8 cellular contexts compared by ENCODE assay signal in the genomic region with DNA sequence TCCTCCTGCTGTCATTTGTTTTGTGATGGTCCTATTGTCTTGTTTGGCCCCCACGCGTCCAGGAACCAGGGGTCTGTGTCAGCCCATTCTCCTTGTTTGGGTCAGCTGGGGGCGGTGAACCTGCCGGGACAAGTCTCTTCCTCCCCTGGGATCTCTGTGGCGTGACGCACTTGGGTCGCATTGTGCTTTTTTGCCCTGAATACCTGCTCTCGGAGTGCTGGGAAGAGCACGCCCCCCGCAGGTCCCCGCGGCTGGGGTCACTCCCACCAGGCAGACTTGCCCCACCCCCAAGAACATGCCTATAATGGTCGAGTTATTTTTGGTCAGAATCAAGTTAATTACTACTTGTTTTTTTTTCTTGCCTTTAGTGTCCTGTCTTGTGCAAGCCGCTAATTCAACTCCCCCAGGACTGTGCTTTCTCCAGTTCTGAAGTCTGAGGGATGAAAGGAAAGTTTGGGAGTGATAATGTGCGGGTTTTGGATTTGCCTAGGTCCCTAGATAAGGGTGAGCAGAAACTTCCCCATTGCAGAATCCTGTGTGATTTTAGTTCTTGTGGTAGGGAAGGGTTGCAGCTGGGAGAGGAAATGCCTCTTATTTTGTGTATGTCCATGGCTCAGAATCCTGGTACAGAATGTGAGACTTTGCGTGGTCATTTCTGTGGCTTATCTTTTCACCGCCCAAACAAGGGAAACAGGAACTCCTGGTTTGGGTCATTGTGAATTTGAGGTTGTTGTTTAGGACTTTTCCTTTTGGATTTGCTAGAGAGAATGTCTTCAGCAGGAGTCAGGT. TPM values are rescaled to one million over a fixed set of nuclear protein-coding genes. Genes with fewer than 3 reads are reported as not detected.
DNase-seq lines count a peak whose midpoint lies in the region; ATAC-seq and TF ChIP-seq lines count a peak whose summit lies in the region.

No MANE protein-coding gene starts in this region.

- DNase-seq in GM12864 (ENCODE audit: low read depth): no peak
- peak; percentile 74 for DNase-seq in NCI-H2171 treated with DMSO at 0.1 percent for 48 hours (lab: John Stamatoyannopoulos, UW)
- DNase-seq in adipocyte (ENCODE audit: low read depth): peak; percentile 22
- DNase-seq in hepatic stellate cell (ENCODE audit: low spot score): peak; percentile 28
- peak in 1 of 2 donors; percentile 32 for DNase-seq in gastrocnemius medialis
- DNase-seq in NCI-H526 treated with DMSO at 0.1 percent for 48 hours (lab: John Stamatoyannopoulos, UW): no peak
- DNase-seq in HuH-7.5 (ENCODE audit: low spot score): no peak

- in situ Hi-C loops in gastrocnemius medialis (cut with MboI; ENCODE audit: low sequenced_read_pairs in 4 of 4): loop anchor here in 1 of 4 donors (25.0 kb wide), 1 partner anchor 97 kb away; no protein-coding TSS in a partner anchor

- TF ChIP-seq CTCF in GM12864 (IDR thresholded peaks at IDR 0.05; ENCODE audit: low read depth, low read length, missing control alignments) (no peak), gastrocnemius medialis (IDR thresholded peaks at IDR 0.05 in 4 of 5, conservative IDR thresholded peaks at IDR 0.05 in 1 of 5) (peak in 1 of 5 experiments; percentile 3)

- peaks cover 43% of the 10 kb centered on the region for H3K4me1 ChIP-seq in adipocyte (ENCODE audit: control insufficient read depth, insufficient read depth, low read length)
- H3K4me1 ChIP-seq in gastrocnemius medialis: peaks cover 13 to 16% of the 10 kb centered on the region in 2 donors

- peak overlapping the region; percentile 90 for H3K9ac ChIP-seq in adipocyte (ENCODE audit: low read length)

- H3K27me3 ChIP-seq in adipocyte (replicated peaks; ENCODE audit: control insufficient read depth, insufficient read depth, low read length) (no peaks in the 10 kb centered on the region), gastrocnemius medialis (no peaks in the 10 kb centered on the region)

- intact Hi-C loops in gastrocnemius medialis (cut with DNase I; ENCODE audit: low total_unique reads): loop anchor here (2.0 kb wide), 1 partner anchor 29 kb away; the partner anchor contains the start of gene RPS6

- no peaks in the 10 kb centered on the region for H3K9me3 ChIP-seq in adipocyte (ENCODE audit: control insufficient read depth, low read length)
- H3K9me3 ChIP-seq in gastrocnemius medialis: no peaks in the 10 kb centered on the region

- H3K36me3 ChIP-seq in adipocyte (ENCODE audit: control insufficient read depth, insufficient read depth, low read length, severe bottlenecking) (no peaks in the 10 kb centered on the region), gastrocnemius medialis (no peaks in the 10 kb centered on the region)

- H3K4me3 ChIP-seq in GM12864 (ENCODE audit: low read depth, low read length) (peak overlapping the region; percentile 78), adipocyte (ENCODE audit: low read length) (peak overlapping the region; percentile 97), gastrocnemius medialis (peak overlapping the region; percentile 84 to 97 (median 93))

- no peak for TF ChIP-seq POLR2A in gastrocnemius medialis (IDR thresholded peaks at IDR 0.05)

- peak; percentile 9 for ATAC-seq in HG02571 (IDR thresholded peaks at IDR 0.05; ENCODE audit: unreplicated experiment)
- peak; percentile 12 to 31 for ATAC-seq in gastrocnemius medialis

- H3K27ac ChIP-seq in gastrocnemius medialis: peak overlapping the region; percentile 82 to 89 (median 88)

RNA-seq across cellular contexts. Expression of gene ACER2, which starts 0.8 kb away (rescaled TPM):
- 1 to 10 TPM; 1.7 to 4.8 (median 2.4) TPM for total RNA-seq in gastrocnemius medialis

RNA-seq across cellular contexts. Expression of gene RPS6, which starts 29.6 kb away (rescaled TPM):
- 100 to 1,000 TPM; 501 to 832 (median 770) TPM for total RNA-seq in gastrocnemius medialis

Comparison
In these comparisons a context has a peak if more than half of its experiments do, and no peak if none do; other contexts are left out.
1. DNase-seq: peak in NCI-H2171 treated with DMSO at 0.1 percent for 48 hours (single experiment), adipocyte (single experiment) and hepatic stellate cell (single experiment); none in GM12864 (single experiment), NCI-H526 treated with DMSO at 0.1 percent for 48 hours (single experiment) and HuH-7.5 (single experiment).
2. Peak in every context shown above with its lines, with median percentiles within 50 percentile points of each other: H3K4me3 ChIP-seq.